ENCODE assay signal across 24 cellular contexts in genomic region chr11:19547044-19547443, GRCh38.
"Had no signal": no experiment of that assay in that cellular context is flagged by ENCODE, and none has a peak within 500 bp of the region (broad histone marks: within the 10 kb centered on the region; RNA-seq: fewer than 3 reads in every experiment).

No MANE protein-coding gene starts in this region.

- H3K27ac Mint-ChIP-seq: effector memory CD8-positive, alpha-beta T cell; memory B cell; mesothelial cell of epicardium; natural killer cell treated with Interleukin-12 subunit alpha and Interleukin-12 subunit beta and Interleukin-15 and Interleukin-18, amount 100 ng/mL, for 72 hours; progenitor cell of endocrine pancreas; stimulated activated effector memory CD8-positive, alpha-beta T cell treated with anti-CD3 and anti-CD28 coated beads, Interleukin-12 subunit alpha, Interleukin-12 subunit beta, amount 100 ng/mL, for 72 hours had no signal

- H3K36me3 ChIP-seq: sigmoid colon, stomach, thyroid gland, vagina had no signal

- DNase-seq: dermis blood vessel endothelial cell; effector memory CD8-positive, alpha-beta T cell; foreskin keratinocyte; glutamatergic neuron; mucosa of descending colon; naive B cell; sigmoid colon; stimulated activated CD4-positive, alpha-beta T cell treated with anti-CD3 and anti-CD28 coated beads, Interleukin-2, amount 100 ng/mL, for 24 hours; stimulated activated CD4-positive, alpha-beta T cell treated with anti-CD3 and anti-CD28 coated beads, Interleukin-4, amount 100 ng/mL, for 24 hours; stimulated activated naive CD4-positive, alpha-beta T cell treated with Interleukin-2 at 50 U/mL for 16 hours; stomach; thyroid gland; trophoblast cell had no signal

- ATAC-seq: effector memory CD8-positive, alpha-beta T cell; foreskin keratinocyte; left lobe of liver; stimulated activated effector memory CD8-positive, alpha-beta T cell treated with anti-CD3 and anti-CD28 coated beads, Interleukin-12 subunit alpha, Interleukin-12 subunit beta, amount 100 ng/mL, for 72 hours had no signal

- H3K9me3 ChIP-seq: mucosa of descending colon, sigmoid colon, stomach, thyroid gland, vagina had no signal

- H3K27me3 ChIP-seq: sigmoid colon, stomach, thyroid gland, vagina had no signal

- H3K4me3 ChIP-seq: coronary artery, lung, mucosa of descending colon, sigmoid colon, stomach, thyroid gland, vagina had no signal

- H3K27ac ChIP-seq: coronary artery, foreskin keratinocyte, parathyroid adenoma, sigmoid colon, stomach, thyroid gland, vagina had no signal

- H3K4me1 ChIP-seq: foreskin keratinocyte, parathyroid adenoma, sigmoid colon, stomach, vagina had no signal

- H3K36me3 Mint-ChIP-seq: memory B cell; mesothelial cell of epicardium; naive B cell; natural killer cell treated with Interleukin-12 subunit alpha and Interleukin-12 subunit beta and Interleukin-15 and Interleukin-18, amount 100 ng/mL, for 72 hours; stimulated activated effector memory CD8-positive, alpha-beta T cell treated with anti-CD3 and anti-CD28 coated beads, Interleukin-12 subunit alpha, Interleukin-12 subunit beta, amount 100 ng/mL, for 72 hours had no signal

- H3K9me3 Mint-ChIP-seq: effector memory CD8-positive, alpha-beta T cell; memory B cell; mesothelial cell of epicardium; naive B cell; natural killer cell treated with Interleukin-12 subunit alpha and Interleukin-12 subunit beta and Interleukin-15 and Interleukin-18, amount 100 ng/mL, for 72 hours; neural crest cell; stimulated activated effector memory CD8-positive, alpha-beta T cell treated with anti-CD3 and anti-CD28 coated beads, Interleukin-12 subunit alpha, Interleukin-12 subunit beta, amount 100 ng/mL, for 72 hours had no signal

- H3K79me2 ChIP-seq: parathyroid adenoma had no signal

- H3K27me3 Mint-ChIP-seq: memory B cell had no signal

- H3K4me3 Mint-ChIP-seq: effector memory CD8-positive, alpha-beta T cell; memory B cell; mesothelial cell of epicardium; natural killer cell treated with Interleukin-12 subunit alpha and Interleukin-12 subunit beta and Interleukin-15 and Interleukin-18, amount 100 ng/mL, for 72 hours; neural crest cell; stimulated activated effector memory CD8-positive, alpha-beta T cell treated with anti-CD3 and anti-CD28 coated beads, Interleukin-12 subunit alpha, Interleukin-12 subunit beta, amount 100 ng/mL, for 72 hours had no signal

- H2AFZ ChIP-seq: parathyroid adenoma had no signal

- H3K4me1 Mint-ChIP-seq: mesothelial cell of epicardium, naive B cell had no signal

- H3K9ac ChIP-seq: parathyroid adenoma had no signal
